8 cellular contexts compared by ENCODE assay signal in genomic region chr18:3454365-3455089, GRCh38. TPM values are rescaled to one million over a fixed set of nuclear protein-coding genes. Genes with fewer than 3 reads are reported as not detected.
A peak's percentile ranks its signal among the peaks of the same experiment; 100 is the strongest.
DNase-seq lines count a peak whose midpoint lies in the region; ATAC-seq lines count a peak whose summit lies in the region.

No MANE protein-coding gene starts in this region.

- no peaks in the 10 kb centered on the region for H3K9me3 Mint-ChIP-seq in activated T-helper 17 cell treated with anti-CD3 and anti-CD28 coated beads, Interleukin-2, amount 50 U/mL, for 72 hours

- H3K4me1 ChIP-seq in right cardiac atrium (ENCODE audit: control insufficient read depth, insufficient read depth, low read length) = peaks cover 6% of the 10 kb centered on the region

- peak overlapping the region; percentile 99 for H3K27ac Mint-ChIP-seq in activated T-helper 17 cell treated with anti-CD3 and anti-CD28 coated beads, Interleukin-2, amount 50 U/mL, for 72 hours

- H3K4me3 ChIP-seq in right cardiac atrium (ENCODE audit: low read length) = peak overlapping the region; percentile 92
- H3K4me3 ChIP-seq in skeletal muscle cell (ENCODE audit: low read depth, low read length) = peak overlapping the region; percentile 97

- ATAC-seq in activated T-helper 17 cell treated with anti-CD3 and anti-CD28 coated beads, Interleukin-2, amount 50 U/mL, for 72 hours (replicated peaks) = no peak
- ATAC-seq in right cardiac atrium = no peak

- intact Hi-C loops in right cardiac atrium (cut with DNase I) = loop anchor here (5.0 to 10.0 kb wide), 7 partner anchors 133 to 210 kb away; no protein-coding TSS in a partner anchor

- H3K36me3 Mint-ChIP-seq in activated T-helper 17 cell treated with anti-CD3 and anti-CD28 coated beads, Interleukin-2, amount 50 U/mL, for 72 hours (ENCODE audit: low read depth) = peaks cover 98% of the 10 kb centered on the region

- no peaks in the 10 kb centered on the region for H3K27me3 ChIP-seq in right cardiac atrium (ENCODE audit: control insufficient read depth, insufficient read depth)

- no peak overlapping the region for H3K27ac ChIP-seq in right cardiac atrium (ENCODE audit: low read length)

- H3K9me3 ChIP-seq in right cardiac atrium (ENCODE audit: control insufficient read depth, low read length) = no peaks in the 10 kb centered on the region

- no peaks in the 10 kb centered on the region for H3K27me3 Mint-ChIP-seq in activated T-helper 17 cell treated with anti-CD3 and anti-CD28 coated beads, Interleukin-2, amount 50 U/mL, for 72 hours

- whole genome bisulfite sequencing in right cardiac atrium = under 1% methylated on average over 4 of the region's 4 CpGs

- H3K4me3 Mint-ChIP-seq in activated T-helper 17 cell treated with anti-CD3 and anti-CD28 coated beads, Interleukin-2, amount 50 U/mL, for 72 hours = peak overlapping the region; percentile 98

- peaks cover 41% of the 10 kb centered on the region for H3K4me1 Mint-ChIP-seq in activated T-helper 17 cell treated with anti-CD3 and anti-CD28 coated beads, Interleukin-2, amount 50 U/mL, for 72 hours

- peak; percentile 33 for DNase-seq in AG20443 (ENCODE audit: low spot score)
- DNase-seq in GM03348 (ENCODE audit: low spot score) = peak; percentile 37
- DNase-seq in NCI-H345 (lab: John Stamatoyannopoulos, UW) = peak; percentile 27
- DNase-seq in right cardiac atrium = no peak
- DNase-seq in skeletal muscle cell (ENCODE audit: low read depth) = no peak
- DNase-seq in NK-92 treated with Interleukin-12 subunit alpha and Interleukin-12 subunit beta, amount 100 ng/mL, for 24 hours (lab: John Stamatoyannopoulos, UW) = no peak
- no peak for DNase-seq in T1000 (lab: John Stamatoyannopoulos, UW)

RNA-seq across cellular contexts. Expression of gene TGIF1, which starts 4.6 kb away (rescaled TPM):
- total RNA-seq in activated T-helper 17 cell treated with anti-CD3 and anti-CD28 coated beads, Interleukin-2, amount 50 U/mL, for 72 hours = 10 to 100 TPM; 18.6 to 86.1 TPM
- total RNA-seq in right cardiac atrium = 10 to 100 TPM; 11.4 to 19.2 (median 12.8) TPM
- 12.1 TPM for polyA plus RNA-seq in right cardiac atrium

Comparison
In these comparisons a context has a peak if more than half of its experiments do, and no peak if none do; other contexts are left out.
1. DNase-seq: peak in AG20443 (single experiment), GM03348 (single experiment) and NCI-H345 (single experiment); none in right cardiac atrium (0 of 3), skeletal muscle cell (single experiment), NK-92 treated with Interleukin-12 subunit alpha and Interleukin-12 subunit beta, amount 100 ng/mL, for 24 hours (single experiment) and T1000 (single experiment).